Comparison of ENCODE assay signal across 23 cellular contexts in genomic region chr7:4302203-4302905, GRCh38.
DNase-seq lines count a peak whose midpoint lies in the region; ATAC-seq and TF ChIP-seq lines count a peak whose summit lies in the region.
"Had no signal": no experiment of that assay in that cellular context is flagged by ENCODE, and none has a peak within 500 bp of the region (broad histone marks: within the 10 kb centered on the region; RNA-seq: fewer than 3 reads in every experiment).

No MANE protein-coding gene starts in this region.

- no peaks in the 10 kb centered on the region for H4K20me1 ChIP-seq in neural progenitor cell (ENCODE audit: low read depth)
- H4K20me1 ChIP-seq: BLaER1 treated with 17β-estradiol and CSF1 and Interleukin-3, amounts not matched to agents 10 nM and 100 nM had no signal

- no peak overlapping the region for H3K27ac Mint-ChIP-seq in chondrocyte (ENCODE audit: unreplicated experiment)
- peak overlapping the region; percentile 31 for H3K27ac Mint-ChIP-seq in glutamatergic neuron (ENCODE audit: unreplicated experiment)
- H3K27ac Mint-ChIP-seq in neural progenitor cell: peak overlapping the region; percentile 33
- H3K27ac Mint-ChIP-seq: CD4-positive, alpha-beta T cell; CD8-positive, alpha-beta memory T cell had no signal

- H3K9me3 ChIP-seq in neural progenitor cell (ENCODE audit: low read depth) (no peaks in the 10 kb centered on the region), spleen (peaks cover 0 to 14% (median 0%) of the 10 kb centered on the region in 8 donors)
- H3K9me3 ChIP-seq: A549, BE2C had no signal

- ATAC-seq in HG02938 (IDR thresholded peaks at IDR 0.05; ENCODE audit: unreplicated experiment): no peak
- ATAC-seq: A549, GM12878 had no signal

- H3K27ac ChIP-seq in neural progenitor cell (no peak overlapping the region), spleen (no peak overlapping the region)
- H3K27ac ChIP-seq: A549; BLaER1 treated with 17β-estradiol and CSF1 and Interleukin-3, amounts not matched to agents 10 nM and 100 nM; GM23248 had no signal

- H3K9me3 Mint-ChIP-seq in chondrocyte (ENCODE audit: low read depth) (no peaks in the 10 kb centered on the region), glutamatergic neuron (ENCODE audit: unreplicated experiment) (peaks cover 7% of the 10 kb centered on the region), neural progenitor cell (no peaks in the 10 kb centered on the region)
- H3K9me3 Mint-ChIP-seq: CD4-positive, alpha-beta T cell; CD8-positive, alpha-beta memory T cell had no signal

- H3K27me3 ChIP-seq in neural progenitor cell: no peaks in the 10 kb centered on the region
- peaks cover 0 to 6% (median 0%) of the 10 kb centered on the region in 7 donors for H3K27me3 ChIP-seq in spleen (replicated peaks in 1 of 7)
- H3K27me3 ChIP-seq: BE2C; BLaER1 treated with 17β-estradiol and CSF1 and Interleukin-3, amounts not matched to agents 10 nM and 100 nM had no signal

- H3K27me3 Mint-ChIP-seq in chondrocyte (ENCODE audit: low read depth): peaks cover 2% of the 10 kb centered on the region
- H3K27me3 Mint-ChIP-seq in glutamatergic neuron (ENCODE audit: unreplicated experiment): peaks cover 6% of the 10 kb centered on the region
- H3K27me3 Mint-ChIP-seq in neural progenitor cell (ENCODE audit: insufficient read depth, low read depth): peaks cover 8% of the 10 kb centered on the region
- H3K27me3 Mint-ChIP-seq: CD4-positive, alpha-beta T cell had no signal

- H3K36me3 Mint-ChIP-seq in chondrocyte (ENCODE audit: low read depth): no peaks in the 10 kb centered on the region
- peaks cover 17% of the 10 kb centered on the region for H3K36me3 Mint-ChIP-seq in glutamatergic neuron (ENCODE audit: unreplicated experiment)
- no peaks in the 10 kb centered on the region for H3K36me3 Mint-ChIP-seq in neural progenitor cell
- H3K36me3 Mint-ChIP-seq: CD14-positive monocyte; CD8-positive, alpha-beta memory T cell had no signal

- H3K4me1 Mint-ChIP-seq in chondrocyte (ENCODE audit: low read depth) (no peaks in the 10 kb centered on the region), glutamatergic neuron (ENCODE audit: low read depth, unreplicated experiment) (peaks cover 7% of the 10 kb centered on the region), neural progenitor cell (peaks cover 4% of the 10 kb centered on the region)
- H3K4me1 Mint-ChIP-seq: CD14-positive monocyte; CD8-positive, alpha-beta memory T cell had no signal

- TF ChIP-seq CTCF in chondrocyte (IDR thresholded peaks at IDR 0.05) (no peak), glutamatergic neuron (IDR thresholded peaks at IDR 0.05; ENCODE audit: partially characterized antibody, unreplicated experiment) (no peak), neural progenitor cell (IDR thresholded peaks at IDR 0.05) (no peak), spleen (IDR thresholded peaks at IDR 0.05 in 8 of 11, conservative IDR thresholded peaks at IDR 0.05 in 3 of 11) (no peak)

- no peak overlapping the region for H3K4me2 ChIP-seq in neural progenitor cell
- H3K4me2 ChIP-seq: A549; BLaER1 treated with 17β-estradiol and CSF1 and Interleukin-3, amounts not matched to agents 10 nM and 100 nM had no signal

- no peak overlapping the region for H3K4me3 ChIP-seq in neural progenitor cell
- no peak overlapping the region for H3K4me3 ChIP-seq in spleen
- H3K4me3 ChIP-seq: A549; BLaER1 treated with 17β-estradiol and CSF1 and Interleukin-3, amounts not matched to agents 10 nM and 100 nM; GM12878; GM23248 had no signal

- H3K79me2 ChIP-seq in neural progenitor cell (ENCODE audit: low read depth): no peaks in the 10 kb centered on the region

- H3K4me1 ChIP-seq in neural progenitor cell: no peaks in the 10 kb centered on the region
- H3K4me1 ChIP-seq in spleen: no peaks in the 10 kb centered on the region
- H3K4me1 ChIP-seq: A549; BE2C; BLaER1 treated with 17β-estradiol and CSF1 and Interleukin-3, amounts not matched to agents 10 nM and 100 nM had no signal

- H3K4me3 Mint-ChIP-seq in chondrocyte (ENCODE audit: unreplicated experiment): no peak overlapping the region
- no peak overlapping the region for H3K4me3 Mint-ChIP-seq in glutamatergic neuron (ENCODE audit: unreplicated experiment)
- no peak overlapping the region for H3K4me3 Mint-ChIP-seq in neural progenitor cell
- H3K4me3 Mint-ChIP-seq: CD14-positive monocyte; CD4-positive, alpha-beta T cell; CD8-positive, alpha-beta memory T cell had no signal

- H3K9ac ChIP-seq in neural progenitor cell: no peak overlapping the region
- H3K9ac ChIP-seq: BLaER1 treated with 17β-estradiol and CSF1 and Interleukin-3, amounts not matched to agents 10 nM and 100 nM; GM23248 had no signal

- WGBS in spleen, 5 donors: 89 to 93% (median 90%) methylated on average over 19 of the region's 19 CpGs

- DNase-seq in chondrocyte (ENCODE audit: low spot score) (peak; percentile 46), glutamatergic neuron (no peak), neural progenitor cell (ENCODE audit: low spot score) (no peak), spleen (peak; percentile 34), activated gamma-delta T cell treated with Interleukin-2 at 50 U/mL for 16 hours (no peak), LoVo (ENCODE audit: low spot score) (no peak)
- DNase-seq: 8988T; ACHN; AML-193; BE2C; CD4-positive, alpha-beta T cell; CD8-positive, alpha-beta memory T cell; DMS 273 treated with DMSO at 0.1 percent for 48 hours; DMS79; EL; GDM1; GM23248; HCEC 1CT had no signal

- no peaks in the 10 kb centered on the region for H3K36me3 ChIP-seq in neural progenitor cell
- no peaks in the 10 kb centered on the region for H3K36me3 ChIP-seq in spleen
- H3K36me3 ChIP-seq: BE2C; BLaER1 treated with 17β-estradiol and CSF1 and Interleukin-3, amounts not matched to agents 10 nM and 100 nM had no signal

- no peak overlapping the region for H2AFZ ChIP-seq in neural progenitor cell (replicated peaks)
- H2AFZ ChIP-seq: GM23248 had no signal

- TF ChIP-seq POLR2A in spleen (IDR thresholded peaks at IDR 0.05): no peak

- intact Hi-C loops in spleen (cut with DNase I; ENCODE audit: low total_unique reads): no loop called here

- no peaks in the 10 kb centered on the region for H3F3A ChIP-seq in neural progenitor cell (ENCODE audit: low read depth)

Comparison
In these comparisons a context has a peak if more than half of its experiments do, and no peak if none do; other contexts are left out.
1. DNase-seq: peak in chondrocyte (single experiment) and spleen (single experiment); none in glutamatergic neuron (single experiment), neural progenitor cell (single experiment), activated gamma-delta T cell treated with Interleukin-2 at 50 U/mL for 16 hours (single experiment) and LoVo (single experiment).